Comparison of ENCODE assay signal across 16 cellular contexts in the genomic region with DNA sequence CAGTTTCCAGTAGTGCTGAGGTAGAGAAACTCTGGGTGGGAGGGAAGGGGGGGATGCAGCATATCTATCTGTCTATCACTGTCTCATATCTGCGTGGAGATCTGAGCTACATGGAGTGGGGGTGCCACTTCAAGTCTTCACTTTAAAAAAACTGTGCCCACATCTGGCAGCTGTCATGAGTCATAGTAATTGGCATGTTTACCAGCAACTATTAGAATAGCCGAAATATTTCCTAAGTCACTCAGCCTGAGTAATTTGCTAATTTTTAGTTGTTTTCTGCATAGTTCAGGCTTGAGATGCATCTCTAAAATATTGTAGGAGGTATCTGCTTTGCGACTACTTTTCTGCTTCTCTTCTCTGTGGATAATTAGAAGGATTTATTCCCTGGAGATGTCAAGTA.
DNase-seq lines count a peak whose midpoint lies in the region; ATAC-seq, FAIRE-seq and TF ChIP-seq lines count a peak whose summit lies in the region.
"Had no signal": no experiment of that assay in that cellular context is flagged by ENCODE, and none has a peak within 500 bp of the region (broad histone marks: within the 10 kb centered on the region; RNA-seq: fewer than 3 reads in every experiment).

No MANE protein-coding gene starts in this region.

- no peak overlapping the region for H3K9ac ChIP-seq in astrocyte (ENCODE audit: low read length)
- H3K9ac ChIP-seq: BLaER1 treated with 17β-estradiol and CSF1 and Interleukin-3, amounts not matched to agents 10 nM and 100 nM; parathyroid adenoma had no signal

- no peaks in the 10 kb centered on the region for H3K9me3 Mint-ChIP-seq in HFFc6
- H3K9me3 Mint-ChIP-seq in astrocyte (ENCODE audit: unreplicated experiment) = no peaks in the 10 kb centered on the region
- H3K9me3 Mint-ChIP-seq: WTC11 had no signal

- peak; percentile 97 for FAIRE-seq in astrocyte (lab: Jason Lieb, UNC)

- H3K36me3 Mint-ChIP-seq in HFFc6 (ENCODE audit: low read depth) (0 out of 2 replicates have a peak, but pooled peaks cover 8% of the 10 kb centered on the region), astrocyte (ENCODE audit: low read depth, unreplicated experiment) (no peaks in the 10 kb centered on the region)
- H3K36me3 Mint-ChIP-seq: WTC11 had no signal

- peak overlapping the region; percentile 56 for H3K27ac ChIP-seq in ACC112 (ENCODE audit: low read depth, low read length)
- H3K27ac ChIP-seq in astrocyte (ENCODE audit: low read depth, low read length) = no peak overlapping the region
- H3K27ac ChIP-seq: BLaER1 treated with 17β-estradiol and CSF1 and Interleukin-3, amounts not matched to agents 10 nM and 100 nM; esophagus muscularis mucosa; parathyroid adenoma had no signal

- no peak overlapping the region for H3K4me3 ChIP-seq in ACC112 (ENCODE audit: low read depth, low read length)
- no peak overlapping the region for H3K4me3 ChIP-seq in astrocyte (ENCODE audit: insufficient read depth, low read depth, low read length)
- H3K4me3 ChIP-seq: BLaER1 treated with 17β-estradiol and CSF1 and Interleukin-3, amounts not matched to agents 10 nM and 100 nM; esophagus muscularis mucosa had no signal

- peak overlapping the region; percentile 68 for H3K4me2 ChIP-seq in astrocyte (ENCODE audit: low read length)
- H3K4me2 ChIP-seq: BLaER1 treated with 17β-estradiol and CSF1 and Interleukin-3, amounts not matched to agents 10 nM and 100 nM had no signal

- DNase-seq in HFFc6 (peak; percentile 88), astrocyte (ENCODE audit: low read depth) (peak; percentile 62), iris pigment epithelial cell (ENCODE audit: low read depth) (peak; percentile 66), NCI-H1092 (lab: John Stamatoyannopoulos, UW) (no peak), MV-4-11 (lab: John Stamatoyannopoulos, UW) (no peak)
- DNase-seq: activated T-cell treated with anti-CD3 and anti-CD28 coated beads, Interleukin-2, amount 50 U/mL, for 1 hour; GOT3; Kasumi-1; stimulated activated CD4-positive, alpha-beta T cell treated with anti-CD3 and anti-CD28 coated beads, Interleukin-4, amount 100 ng/mL, for 24 hours had no signal

- no peak for TF ChIP-seq CTCF in HFFc6 (IDR thresholded peaks at IDR 0.05)
- no peak for TF ChIP-seq CTCF in astrocyte (IDR thresholded peaks at IDR 0.05; ENCODE audit: insufficient read depth, low read depth, low read length)

- H3K79me2 ChIP-seq in ACC112 (ENCODE audit: control insufficient read depth, insufficient read depth, low read length, unreplicated experiment) (no peaks in the 10 kb centered on the region), astrocyte (ENCODE audit: insufficient read depth, low read length) (no peaks in the 10 kb centered on the region)
- H3K79me2 ChIP-seq: parathyroid adenoma had no signal

- H3K4me1 Mint-ChIP-seq in HFFc6 (ENCODE audit: low read depth) (peaks cover 76% of the 10 kb centered on the region), astrocyte (ENCODE audit: low read depth, unreplicated experiment) (peaks cover 45% of the 10 kb centered on the region)

- H3K4me1 ChIP-seq in ACC112 (ENCODE audit: control insufficient read depth, insufficient read depth, low read length, unreplicated experiment) = peaks cover 46% of the 10 kb centered on the region
- peaks cover 35% of the 10 kb centered on the region for H3K4me1 ChIP-seq in astrocyte (ENCODE audit: insufficient read depth, low read length)
- H3K4me1 ChIP-seq: esophagus muscularis mucosa, parathyroid adenoma had no signal

- no peak for ATAC-seq in GM18498 (IDR thresholded peaks at IDR 0.05; ENCODE audit: unreplicated experiment)
- no peak for ATAC-seq in HG02642 (IDR thresholded peaks at IDR 0.05; ENCODE audit: poor library complexity, unreplicated experiment)
- ATAC-seq: WTC11 had no signal

- H3K27ac Mint-ChIP-seq in HFFc6 (peak overlapping the region; percentile 82), astrocyte (ENCODE audit: unreplicated experiment) (peak overlapping the region; percentile 58)
- H3K27ac Mint-ChIP-seq: WTC11 had no signal

- no peaks in the 10 kb centered on the region for H4K20me1 ChIP-seq in astrocyte (ENCODE audit: insufficient read depth, low read length)
- H4K20me1 ChIP-seq: BLaER1 treated with 17β-estradiol and CSF1 and Interleukin-3, amounts not matched to agents 10 nM and 100 nM had no signal

- no peaks in the 10 kb centered on the region for H3K27me3 ChIP-seq in ACC112 (ENCODE audit: insufficient read depth, low read length)
- H3K27me3 ChIP-seq in astrocyte (ENCODE audit: insufficient read depth, low read length) = no peaks in the 10 kb centered on the region
- H3K27me3 ChIP-seq: BLaER1 treated with 17β-estradiol and CSF1 and Interleukin-3, amounts not matched to agents 10 nM and 100 nM; esophagus muscularis mucosa had no signal

- no peaks in the 10 kb centered on the region for H3K9me3 ChIP-seq in astrocyte (ENCODE audit: insufficient read depth, low read depth, low read length)
- H3K9me3 ChIP-seq: BLaER1 treated with 17β-estradiol and CSF1 and Interleukin-3, amounts not matched to agents 10 nM and 100 nM; esophagus muscularis mucosa had no signal

- H3K4me3 Mint-ChIP-seq in HFFc6 (peak overlapping the region; percentile 70), astrocyte (ENCODE audit: unreplicated experiment) (no peak overlapping the region)
- H3K4me3 Mint-ChIP-seq: WTC11 had no signal

- no peaks in the 10 kb centered on the region for H3K36me3 ChIP-seq in ACC112 (ENCODE audit: insufficient read depth, low read length)
- H3K36me3 ChIP-seq in astrocyte (ENCODE audit: insufficient read depth, low read length) = no peaks in the 10 kb centered on the region
- H3K36me3 ChIP-seq: BLaER1 treated with 17β-estradiol and CSF1 and Interleukin-3, amounts not matched to agents 10 nM and 100 nM; esophagus muscularis mucosa had no signal

- H3K27me3 Mint-ChIP-seq in HFFc6 (ENCODE audit: insufficient read depth) (no peaks in the 10 kb centered on the region), astrocyte (ENCODE audit: low read depth, unreplicated experiment) (no peaks in the 10 kb centered on the region)

- H2AFZ ChIP-seq in ACC112 (ENCODE audit: low read length, unreplicated experiment) (no peak overlapping the region), astrocyte (ENCODE audit: low read depth, low read length) (no peak overlapping the region)

Comparison
In these comparisons a context has a peak if more than half of its experiments do, and no peak if none do; other contexts are left out.
1. DNase-seq: peak in HFFc6 (single experiment), astrocyte (single experiment) and iris pigment epithelial cell (single experiment); none in NCI-H1092 (single experiment) and MV-4-11 (single experiment).